Comparison of ENCODE assay signal across 8 cellular contexts in the genomic region with DNA sequence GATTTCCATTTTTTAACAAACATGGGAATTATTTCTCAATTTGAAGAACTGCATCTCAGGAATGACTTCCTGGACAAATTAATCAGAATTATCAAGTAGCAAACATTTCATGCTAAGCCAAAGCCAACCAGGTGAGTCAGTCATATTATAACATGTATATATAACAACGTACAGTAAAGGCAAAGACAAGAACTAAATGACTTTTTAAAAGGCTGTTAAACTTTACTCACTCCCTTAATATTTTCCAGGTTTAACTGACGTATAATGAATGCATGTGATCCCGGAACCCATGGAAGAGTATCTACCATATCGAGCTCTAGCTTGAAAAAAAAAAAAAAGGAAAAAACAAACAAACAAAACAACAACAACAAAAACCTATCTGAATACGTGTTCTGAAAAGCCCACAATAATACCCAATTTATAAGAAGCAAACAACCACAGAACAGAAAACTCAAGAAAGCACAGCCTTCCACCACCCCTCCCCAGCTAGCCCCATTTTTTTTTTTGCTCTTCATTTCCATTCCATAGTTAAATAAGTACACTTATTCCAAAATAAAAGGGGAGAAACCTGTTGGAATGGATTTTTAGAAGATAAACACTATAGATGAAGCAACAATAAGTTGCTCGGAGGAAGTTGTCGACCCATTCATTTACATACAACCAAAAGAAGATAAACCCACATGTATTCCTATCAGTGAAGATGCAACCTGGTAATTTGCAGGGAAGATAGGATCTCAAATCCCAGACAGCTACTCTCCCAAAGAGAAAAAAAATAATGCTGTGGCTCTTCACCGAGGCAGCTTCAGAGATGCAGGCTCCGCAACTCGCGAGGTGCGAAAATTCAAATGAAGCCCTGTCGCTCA. TPM values are rescaled to one million over a fixed set of nuclear protein-coding genes. Genes with fewer than 3 reads are reported as not detected.
DNase-seq lines count a peak whose midpoint lies in the region; ATAC-seq, FAIRE-seq and TF ChIP-seq lines count a peak whose summit lies in the region.

No MANE protein-coding gene starts in this region.

- H3K4me1 Mint-ChIP-seq in HFFc6 (ENCODE audit: low read depth) = peaks cover 25% of the 10 kb centered on the region
- peaks cover 33% of the 10 kb centered on the region for H3K4me1 Mint-ChIP-seq in activated naive CD8-positive, alpha-beta T cell treated with anti-CD3 and anti-CD28 coated beads for 36 hours

- peak overlapping the region; percentile 98 for H3K4me3 Mint-ChIP-seq in HFFc6
- H3K4me3 Mint-ChIP-seq in activated naive CD8-positive, alpha-beta T cell treated with anti-CD3 and anti-CD28 coated beads for 36 hours = peak overlapping the region; percentile 95

- H3K27me3 ChIP-seq in thoracic aorta (replicated peaks; ENCODE audit: insufficient read depth) = no peaks in the 10 kb centered on the region

- intact Hi-C loops in kidney (cut with DNase I) = no loop called here

- H3K4me1 ChIP-seq in kidney (ENCODE audit: control insufficient read depth in 1 of 2, insufficient read depth in 1 of 2, low read depth in 1 of 2, low read length in 2 of 2) (peaks cover 8 to 12% of the 10 kb centered on the region in 2 donors), thoracic aorta (ENCODE audit: control insufficient read depth in 1 of 2, low read depth in 2 of 2) (peaks cover 3 to 14% of the 10 kb centered on the region in 2 donors)

- no peak for FAIRE-seq in kidney (lab: Jason Lieb, UNC)

- peak overlapping the region; percentile 81 to 97 for H3K9ac ChIP-seq in kidney (ENCODE audit: low read length in 2 of 2)

- peak overlapping the region; percentile 98 for H3K27ac ChIP-seq in kidney (ENCODE audit: low read depth in 2 of 2, low read length in 2 of 2)
- peak overlapping the region; percentile 76 to 86 for H3K27ac ChIP-seq in thoracic aorta

- H3K9me3 ChIP-seq in kidney (ENCODE audit: control insufficient read depth in 1 of 2, low read length in 2 of 2) = no peaks in the 10 kb centered on the region
- H3K9me3 ChIP-seq in thoracic aorta = no peaks in the 10 kb centered on the region

- no peaks in the 10 kb centered on the region for H3K9me3 Mint-ChIP-seq in HFFc6
- H3K9me3 Mint-ChIP-seq in activated naive CD8-positive, alpha-beta T cell treated with anti-CD3 and anti-CD28 coated beads for 36 hours = no peaks in the 10 kb centered on the region

- H3K4me3 ChIP-seq in AG09309 (ENCODE audit: control insufficient read depth, low read depth, low read length) (peak overlapping the region; percentile 73), kidney (ENCODE audit: low read length in 2 of 2) (peak overlapping the region; percentile 91 to 95), thoracic aorta (peak overlapping the region; percentile 97)

- no peak for TF ChIP-seq CTCF in AG09309 (IDR thresholded peaks at IDR 0.05; ENCODE audit: control insufficient read depth, insufficient read depth, low read depth, low read length, missing control alignments)
- no peak for TF ChIP-seq CTCF in HFFc6 (IDR thresholded peaks at IDR 0.05)
- TF ChIP-seq CTCF in kidney (IDR thresholded peaks at IDR 0.05; ENCODE audit: borderline replicate concordance, extremely low read depth, insufficient read depth) = no peak
- no peak for TF ChIP-seq CTCF in thoracic aorta (IDR thresholded peaks at IDR 0.05)

- no peaks in the 10 kb centered on the region for H3K36me3 Mint-ChIP-seq in HFFc6 (ENCODE audit: low read depth)
- H3K36me3 Mint-ChIP-seq in activated naive CD8-positive, alpha-beta T cell treated with anti-CD3 and anti-CD28 coated beads for 36 hours = peaks cover 18% of the 10 kb centered on the region

- DNase-seq in AG09309 (ENCODE audit: low read depth) (no peak), HFFc6 (no peak), kidney (no peak), thoracic aorta (ENCODE audit: low spot score) (no peak), amniotic stem cell (lab: John Stamatoyannopoulos, UW) (no peak), T1000 (lab: John Stamatoyannopoulos, UW) (no peak), NCI-H2227 (lab: John Stamatoyannopoulos, UW; ENCODE audit: unreplicated experiment) (no peak)
- no peak for DNase-seq in activated naive CD8-positive, alpha-beta T cell treated with anti-CD3 and anti-CD28 coated beads for 36 hours

- ATAC-seq in thoracic aorta (ENCODE audit: insufficient number of reproducible peaks, low FRiP score, low read depth) = no peak

- no peaks in the 10 kb centered on the region for H3K36me3 ChIP-seq in kidney (ENCODE audit: control insufficient read depth in 1 of 2, insufficient read depth in 2 of 2, low read length in 2 of 2)
- no peaks in the 10 kb centered on the region for H3K36me3 ChIP-seq in thoracic aorta

- H3K27ac Mint-ChIP-seq in HFFc6 = peak overlapping the region; percentile 94
- peak overlapping the region; percentile 97 for H3K27ac Mint-ChIP-seq in activated naive CD8-positive, alpha-beta T cell treated with anti-CD3 and anti-CD28 coated beads for 36 hours

- H3K27me3 Mint-ChIP-seq in HFFc6 (ENCODE audit: insufficient read depth) = peaks cover 2% of the 10 kb centered on the region
- no peaks in the 10 kb centered on the region for H3K27me3 Mint-ChIP-seq in activated naive CD8-positive, alpha-beta T cell treated with anti-CD3 and anti-CD28 coated beads for 36 hours

RNA-seq across cellular contexts. Expression of a gene that starts 0.5 kb away (rescaled TPM):
- total RNA-seq in HFFc6 (2021; fragmentation: NEBNext Ultra II Directional; extraction: Animal tissue kit (Norgen Biotek cat#: 25700)) = 1 to 10 TPM; 3.4 to 5.3 (median 4.4) TPM
- total RNA-seq in activated naive CD8-positive, alpha-beta T cell treated with anti-CD3 and anti-CD28 coated beads for 36 hours = 1 to 10 TPM; 4.1 to 4.9 TPM
- 26.0 TPM for total RNA-seq in kidney
- 16.1 TPM for polyA plus RNA-seq in kidney (ENCODE audit: insufficient read depth, low read depth, low replicate concordance)
- 10 to 100 TPM; 10.7 to 27.7 TPM for total RNA-seq in thoracic aorta
